ENCODE assay signal across 1 cellular context in genomic region chr13:98452851-98453250, GRCh38.
TF ChIP-seq lines count a peak whose summit lies in the region.

No MANE protein-coding gene starts in this region.

TF ChIP-seq in GM23338, 12 proteins besides CTCF, POLR2A, EP300 and RAD21 (continued from another document):
- TF ChIP-seq ZNF462 (CRISPR knock-in tag; IDR thresholded peaks at IDR 0.05), result no peak
- TF ChIP-seq EZH2 (IDR thresholded peaks at IDR 0.05; ENCODE audit: low read depth, unreplicated experiment), result no peak
- TF ChIP-seq ZNF114 (CRISPR knock-in tag; IDR thresholded peaks at IDR 0.05), result no peak
- TF ChIP-seq EZH2phosphoT487 (IDR thresholded peaks at IDR 0.05; ENCODE audit: unreplicated experiment), result no peak
- TF ChIP-seq STAT1 (IDR thresholded peaks at IDR 0.05; ENCODE audit: unreplicated experiment), result no peak
- no peak for TF ChIP-seq ETS1 (IDR thresholded peaks at IDR 0.05)
- no peak for TF ChIP-seq NANOG (IDR thresholded peaks at IDR 0.05; ENCODE audit: borderline replicate concordance)
- no peak for TF ChIP-seq JUNB (IDR thresholded peaks at IDR 0.05; ENCODE audit: unreplicated experiment)
- TF ChIP-seq CREB1 (CRISPR knock-in tag; IDR thresholded peaks at IDR 0.05; ENCODE audit: low read depth), result no peak
- no peak for TF ChIP-seq POLR2AphosphoS5 (IDR thresholded peaks at IDR 0.05; ENCODE audit: low read depth)
